1 cellular context compared by ENCODE assay signal in genomic region chr6:75602164-75602896, GRCh38.
TF ChIP-seq lines count a peak whose summit lies in the region.

No MANE protein-coding gene starts in this region.

TF ChIP-seq in GM12878, 131 proteins besides CTCF, POLR2A, EP300 and RAD21 (continued from another document):
- TF ChIP-seq, protein P1, sequence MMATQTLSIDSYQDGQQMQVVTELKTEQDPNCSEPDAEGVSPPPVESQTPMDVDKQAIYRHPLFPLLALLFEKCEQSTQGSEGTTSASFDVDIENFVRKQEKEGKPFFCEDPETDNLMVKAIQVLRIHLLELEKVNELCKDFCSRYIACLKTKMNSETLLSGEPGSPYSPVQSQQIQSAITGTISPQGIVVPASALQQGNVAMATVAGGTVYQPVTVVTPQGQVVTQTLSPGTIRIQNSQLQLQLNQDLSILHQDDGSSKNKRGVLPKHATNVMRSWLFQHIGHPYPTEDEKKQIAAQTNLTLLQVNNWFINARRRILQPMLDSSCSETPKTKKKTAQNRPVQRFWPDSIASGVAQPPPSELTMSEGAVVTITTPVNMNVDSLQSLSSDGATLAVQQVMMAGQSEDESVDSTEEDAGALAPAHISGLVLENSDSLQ (IDR thresholded peaks at IDR 0.05), result no peak
- TF ChIP-seq, protein P2, sequence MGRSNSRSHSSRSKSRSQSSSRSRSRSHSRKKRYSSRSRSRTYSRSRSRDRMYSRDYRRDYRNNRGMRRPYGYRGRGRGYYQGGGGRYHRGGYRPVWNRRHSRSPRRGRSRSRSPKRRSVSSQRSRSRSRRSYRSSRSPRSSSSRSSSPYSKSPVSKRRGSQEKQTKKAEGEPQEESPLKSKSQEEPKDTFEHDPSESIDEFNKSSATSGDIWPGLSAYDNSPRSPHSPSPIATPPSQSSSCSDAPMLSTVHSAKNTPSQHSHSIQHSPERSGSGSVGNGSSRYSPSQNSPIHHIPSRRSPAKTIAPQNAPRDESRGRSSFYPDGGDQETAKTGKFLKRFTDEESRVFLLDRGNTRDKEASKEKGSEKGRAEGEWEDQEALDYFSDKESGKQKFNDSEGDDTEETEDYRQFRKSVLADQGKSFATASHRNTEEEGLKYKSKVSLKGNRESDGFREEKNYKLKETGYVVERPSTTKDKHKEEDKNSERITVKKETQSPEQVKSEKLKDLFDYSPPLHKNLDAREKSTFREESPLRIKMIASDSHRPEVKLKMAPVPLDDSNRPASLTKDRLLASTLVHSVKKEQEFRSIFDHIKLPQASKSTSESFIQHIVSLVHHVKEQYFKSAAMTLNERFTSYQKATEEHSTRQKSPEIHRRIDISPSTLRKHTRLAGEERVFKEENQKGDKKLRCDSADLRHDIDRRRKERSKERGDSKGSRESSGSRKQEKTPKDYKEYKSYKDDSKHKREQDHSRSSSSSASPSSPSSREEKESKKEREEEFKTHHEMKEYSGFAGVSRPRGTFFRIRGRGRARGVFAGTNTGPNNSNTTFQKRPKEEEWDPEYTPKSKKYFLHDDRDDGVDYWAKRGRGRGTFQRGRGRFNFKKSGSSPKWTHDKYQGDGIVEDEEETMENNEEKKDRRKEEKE (IDR thresholded peaks at IDR 0.05), result no peak
- TF ChIP-seq KAT2A (conservative IDR thresholded peaks at IDR 0.05; ENCODE audit: control insufficient read depth, low read depth, low read length) (no peak), BHLHE40 (IDR thresholded peaks at IDR 0.05; ENCODE audit: borderline replicate concordance in 1 of 2, low read depth in 2 of 2, low read length in 1 of 2) (no peak), IKZF2 (IDR thresholded peaks at IDR 0.05) (no peak; a peak in 1 of 4 replicates), CBX3 (IDR thresholded peaks at IDR 0.05; ENCODE audit: borderline replicate concordance, low read depth) (no peak), LARP7 (IDR thresholded peaks at IDR 0.05) (no peak; the same call in none of the 2 replicates), MEF2A (IDR thresholded peaks at IDR 0.05; ENCODE audit: insufficient read depth, low read depth, low read length) (0 out of 2 replicates have a peak, but pooled peaks have one; percentile 5), NBN (IDR thresholded peaks at IDR 0.05) (0 out of 2 replicates have a peak, but pooled peaks have one; percentile 27), RCOR1 (conservative IDR thresholded peaks at IDR 0.05; ENCODE audit: low read depth, low read length) (no peak), EED (IDR thresholded peaks at IDR 0.05; ENCODE audit: low read depth) (no peak; the same call in 1 of the 2 replicates), PAX8 (IDR thresholded peaks at IDR 0.05) (no peak), WRNIP1 (IDR thresholded peaks at IDR 0.05; ENCODE audit: borderline replicate concordance, low read depth, low read length) (no peak), SIX5 (IDR thresholded peaks at IDR 0.05; ENCODE audit: low read depth, low read length, severe bottlenecking) (no peak), ZNF207 (IDR thresholded peaks at IDR 0.05; ENCODE audit: borderline replicate concordance) (no peak), ATF2 (IDR thresholded peaks at IDR 0.05; ENCODE audit: low read length) (no peak), CBX5 (IDR thresholded peaks at IDR 0.05; ENCODE audit: low read depth) (peak; percentile 67; the same call in 1 of the 2 replicates), SMARCA5 (IDR thresholded peaks at IDR 0.05) (no peak), SRF (IDR thresholded peaks at IDR 0.05; ENCODE audit: low read depth in 2 of 2, low read length in 2 of 2) (no peak), PML (IDR thresholded peaks at IDR 0.05; ENCODE audit: low read length) (peak; percentile 64; the same call in 1 of the 2 replicates), SREBF1 (IDR thresholded peaks at IDR 0.05; ENCODE audit: low read length) (no peak), CREB1 (IDR thresholded peaks at IDR 0.05; ENCODE audit: low read depth) (no peak), BMI1 (IDR thresholded peaks at IDR 0.05; ENCODE audit: borderline replicate concordance) (no peak), TARDBP (IDR thresholded peaks at IDR 0.05; ENCODE audit: borderline replicate concordance) (0 out of 2 replicates have a peak, but pooled peaks have one; percentile 57), BRCA1 (IDR thresholded peaks at IDR 0.05; ENCODE audit: low read depth, low read length) (no peak), DPF2 (IDR thresholded peaks at IDR 0.05) (peak; percentile 60; the same call in 1 of the 2 replicates), ZSCAN29 (IDR thresholded peaks at IDR 0.05) (no peak), ASH2L (IDR thresholded peaks at IDR 0.05; ENCODE audit: borderline replicate concordance, low read depth) (no peak), MTA3 (IDR thresholded peaks at IDR 0.05; ENCODE audit: borderline replicate concordance, low read length) (no peak; the same call in 1 of the 2 replicates), ZBTB4 (CRISPR knock-in tag; IDR thresholded peaks at IDR 0.05) (no peak), TCF7 (IDR thresholded peaks at IDR 0.05; ENCODE audit: borderline replicate concordance) (no peak), NR2C2 (IDR thresholded peaks at IDR 0.05; ENCODE audit: borderline replicate concordance, control insufficient read depth, insufficient read length, low read depth) (no peak), JUNB (IDR thresholded peaks at IDR 0.05) (no peak), ETV6 (conservative IDR thresholded peaks at IDR 0.05 in 1 of 2, IDR thresholded peaks at IDR 0.05 in 1 of 2; ENCODE audit: borderline replicate concordance in 1 of 2, low read depth in 1 of 2) (no peak)
- TF ChIP-seq, protein P3, sequence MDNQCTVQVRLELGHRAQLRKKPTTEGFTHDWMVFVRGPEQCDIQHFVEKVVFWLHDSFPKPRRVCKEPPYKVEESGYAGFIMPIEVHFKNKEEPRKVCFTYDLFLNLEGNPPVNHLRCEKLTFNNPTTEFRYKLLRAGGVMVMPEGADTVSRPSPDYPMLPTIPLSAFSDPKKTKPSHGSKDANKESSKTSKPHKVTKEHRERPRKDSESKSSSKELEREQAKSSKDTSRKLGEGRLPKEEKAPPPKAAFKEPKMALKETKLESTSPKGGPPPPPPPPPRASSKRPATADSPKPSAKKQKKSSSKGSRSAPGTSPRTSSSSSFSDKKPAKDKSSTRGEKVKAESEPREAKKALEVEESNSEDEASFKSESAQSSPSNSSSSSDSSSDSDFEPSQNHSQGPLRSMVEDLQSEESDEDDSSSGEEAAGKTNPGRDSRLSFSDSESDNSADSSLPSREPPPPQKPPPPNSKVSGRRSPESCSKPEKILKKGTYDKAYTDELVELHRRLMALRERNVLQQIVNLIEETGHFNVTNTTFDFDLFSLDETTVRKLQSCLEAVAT (IDR thresholded peaks at IDR 0.05), result peak; percentile 48; the same call in 1 of the 2 replicates
- TF ChIP-seq, protein P4, sequence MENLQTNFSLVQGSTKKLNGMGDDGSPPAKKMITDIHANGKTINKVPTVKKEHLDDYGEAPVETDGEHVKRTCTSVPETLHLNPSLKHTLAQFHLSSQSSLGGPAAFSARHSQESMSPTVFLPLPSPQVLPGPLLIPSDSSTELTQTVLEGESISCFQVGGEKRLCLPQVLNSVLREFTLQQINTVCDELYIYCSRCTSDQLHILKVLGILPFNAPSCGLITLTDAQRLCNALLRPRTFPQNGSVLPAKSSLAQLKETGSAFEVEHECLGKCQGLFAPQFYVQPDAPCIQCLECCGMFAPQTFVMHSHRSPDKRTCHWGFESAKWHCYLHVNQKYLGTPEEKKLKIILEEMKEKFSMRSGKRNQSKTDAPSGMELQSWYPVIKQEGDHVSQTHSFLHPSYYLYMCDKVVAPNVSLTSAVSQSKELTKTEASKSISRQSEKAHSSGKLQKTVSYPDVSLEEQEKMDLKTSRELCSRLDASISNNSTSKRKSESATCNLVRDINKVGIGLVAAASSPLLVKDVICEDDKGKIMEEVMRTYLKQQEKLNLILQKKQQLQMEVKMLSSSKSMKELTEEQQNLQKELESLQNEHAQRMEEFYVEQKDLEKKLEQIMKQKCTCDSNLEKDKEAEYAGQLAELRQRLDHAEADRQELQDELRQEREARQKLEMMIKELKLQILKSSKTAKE (IDR thresholded peaks at IDR 0.05; ENCODE audit: low read depth, poor library complexity, severe bottlenecking), result no peak
- TF ChIP-seq, protein P5, sequence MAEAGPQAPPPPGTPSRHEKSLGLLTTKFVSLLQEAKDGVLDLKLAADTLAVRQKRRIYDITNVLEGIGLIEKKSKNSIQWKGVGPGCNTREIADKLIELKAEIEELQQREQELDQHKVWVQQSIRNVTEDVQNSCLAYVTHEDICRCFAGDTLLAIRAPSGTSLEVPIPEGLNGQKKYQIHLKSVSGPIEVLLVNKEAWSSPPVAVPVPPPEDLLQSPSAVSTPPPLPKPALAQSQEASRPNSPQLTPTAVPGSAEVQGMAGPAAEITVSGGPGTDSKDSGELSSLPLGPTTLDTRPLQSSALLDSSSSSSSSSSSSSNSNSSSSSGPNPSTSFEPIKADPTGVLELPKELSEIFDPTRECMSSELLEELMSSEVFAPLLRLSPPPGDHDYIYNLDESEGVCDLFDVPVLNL (IDR thresholded peaks at IDR 0.05; ENCODE audit: low read depth, low read length), result no peak
- TF ChIP-seq, protein P6, sequence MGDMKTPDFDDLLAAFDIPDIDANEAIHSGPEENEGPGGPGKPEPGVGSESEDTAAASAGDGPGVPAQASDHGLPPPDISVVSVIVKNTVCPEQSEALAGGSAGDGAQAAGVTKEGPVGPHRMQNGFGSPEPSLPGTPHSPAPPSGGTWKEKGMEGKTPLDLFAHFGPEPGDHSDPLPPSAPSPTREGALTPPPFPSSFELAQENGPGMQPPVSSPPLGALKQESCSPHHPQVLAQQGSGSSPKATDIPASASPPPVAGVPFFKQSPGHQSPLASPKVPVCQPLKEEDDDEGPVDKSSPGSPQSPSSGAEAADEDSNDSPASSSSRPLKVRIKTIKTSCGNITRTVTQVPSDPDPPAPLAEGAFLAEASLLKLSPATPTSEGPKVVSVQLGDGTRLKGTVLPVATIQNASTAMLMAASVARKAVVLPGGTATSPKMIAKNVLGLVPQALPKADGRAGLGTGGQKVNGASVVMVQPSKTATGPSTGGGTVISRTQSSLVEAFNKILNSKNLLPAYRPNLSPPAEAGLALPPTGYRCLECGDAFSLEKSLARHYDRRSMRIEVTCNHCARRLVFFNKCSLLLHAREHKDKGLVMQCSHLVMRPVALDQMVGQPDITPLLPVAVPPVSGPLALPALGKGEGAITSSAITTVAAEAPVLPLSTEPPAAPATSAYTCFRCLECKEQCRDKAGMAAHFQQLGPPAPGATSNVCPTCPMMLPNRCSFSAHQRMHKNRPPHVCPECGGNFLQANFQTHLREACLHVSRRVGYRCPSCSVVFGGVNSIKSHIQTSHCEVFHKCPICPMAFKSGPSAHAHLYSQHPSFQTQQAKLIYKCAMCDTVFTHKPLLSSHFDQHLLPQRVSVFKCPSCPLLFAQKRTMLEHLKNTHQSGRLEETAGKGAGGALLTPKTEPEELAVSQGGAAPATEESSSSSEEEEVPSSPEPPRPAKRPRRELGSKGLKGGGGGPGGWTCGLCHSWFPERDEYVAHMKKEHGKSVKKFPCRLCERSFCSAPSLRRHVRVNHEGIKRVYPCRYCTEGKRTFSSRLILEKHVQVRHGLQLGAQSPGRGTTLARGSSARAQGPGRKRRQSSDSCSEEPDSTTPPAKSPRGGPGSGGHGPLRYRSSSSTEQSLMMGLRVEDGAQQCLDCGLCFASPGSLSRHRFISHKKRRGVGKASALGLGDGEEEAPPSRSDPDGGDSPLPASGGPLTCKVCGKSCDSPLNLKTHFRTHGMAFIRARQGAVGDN (IDR thresholded peaks at IDR 0.05), result peak; percentile 60
- TF ChIP-seq, protein P7, sequence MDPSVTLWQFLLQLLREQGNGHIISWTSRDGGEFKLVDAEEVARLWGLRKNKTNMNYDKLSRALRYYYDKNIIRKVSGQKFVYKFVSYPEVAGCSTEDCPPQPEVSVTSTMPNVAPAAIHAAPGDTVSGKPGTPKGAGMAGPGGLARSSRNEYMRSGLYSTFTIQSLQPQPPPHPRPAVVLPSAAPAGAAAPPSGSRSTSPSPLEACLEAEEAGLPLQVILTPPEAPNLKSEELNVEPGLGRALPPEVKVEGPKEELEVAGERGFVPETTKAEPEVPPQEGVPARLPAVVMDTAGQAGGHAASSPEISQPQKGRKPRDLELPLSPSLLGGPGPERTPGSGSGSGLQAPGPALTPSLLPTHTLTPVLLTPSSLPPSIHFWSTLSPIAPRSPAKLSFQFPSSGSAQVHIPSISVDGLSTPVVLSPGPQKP (IDR thresholded peaks at IDR 0.05; ENCODE audit: low read depth, low read length), result no peak
TF ChIP-seq in GM12878: peak in this region for 26.
